In the genomic region with DNA sequence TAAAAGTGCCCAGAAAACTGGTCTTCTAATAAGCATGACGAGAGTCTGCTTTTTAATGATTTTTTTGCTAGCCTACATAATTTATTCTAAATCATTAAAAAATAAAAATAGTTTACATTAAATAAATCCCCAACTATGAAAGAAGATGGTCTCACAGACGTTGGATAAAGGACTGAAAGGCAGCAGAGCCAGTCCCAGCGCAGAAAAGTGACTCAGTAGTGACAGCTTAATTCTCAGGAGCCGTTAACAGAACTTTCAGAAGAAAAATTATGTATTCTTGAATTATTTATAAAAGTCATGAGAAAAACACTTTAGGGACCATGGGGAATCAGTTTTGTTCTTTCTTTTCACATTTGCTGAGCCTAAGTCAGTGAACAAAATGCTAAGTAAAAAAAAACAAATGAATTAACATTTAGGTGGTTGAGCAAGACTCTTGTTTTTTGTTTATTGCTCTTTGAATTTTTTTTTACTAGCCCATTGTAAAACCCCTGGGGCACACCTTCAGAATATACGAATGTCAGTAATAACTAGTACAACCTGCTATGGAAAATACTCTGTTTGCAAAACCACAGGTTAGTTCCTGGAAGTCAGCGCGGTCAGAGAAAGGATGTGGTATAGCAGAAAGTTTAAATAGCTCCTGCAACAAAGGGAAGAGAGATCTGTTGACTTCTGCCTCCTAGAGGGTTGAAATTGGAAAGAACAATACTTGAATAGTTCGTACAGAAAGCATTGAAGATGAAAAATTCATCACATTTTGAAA, we compare ENCODE assay signal across 1 cellular context.
TF ChIP-seq lines count a peak whose summit lies in the region.

No MANE protein-coding gene starts in this region.

TF ChIP-seq in WTC11, 78 proteins besides CTCF, POLR2A, EP300 and RAD21 (continued from another document):
- TF ChIP-seq, protein P1, sequence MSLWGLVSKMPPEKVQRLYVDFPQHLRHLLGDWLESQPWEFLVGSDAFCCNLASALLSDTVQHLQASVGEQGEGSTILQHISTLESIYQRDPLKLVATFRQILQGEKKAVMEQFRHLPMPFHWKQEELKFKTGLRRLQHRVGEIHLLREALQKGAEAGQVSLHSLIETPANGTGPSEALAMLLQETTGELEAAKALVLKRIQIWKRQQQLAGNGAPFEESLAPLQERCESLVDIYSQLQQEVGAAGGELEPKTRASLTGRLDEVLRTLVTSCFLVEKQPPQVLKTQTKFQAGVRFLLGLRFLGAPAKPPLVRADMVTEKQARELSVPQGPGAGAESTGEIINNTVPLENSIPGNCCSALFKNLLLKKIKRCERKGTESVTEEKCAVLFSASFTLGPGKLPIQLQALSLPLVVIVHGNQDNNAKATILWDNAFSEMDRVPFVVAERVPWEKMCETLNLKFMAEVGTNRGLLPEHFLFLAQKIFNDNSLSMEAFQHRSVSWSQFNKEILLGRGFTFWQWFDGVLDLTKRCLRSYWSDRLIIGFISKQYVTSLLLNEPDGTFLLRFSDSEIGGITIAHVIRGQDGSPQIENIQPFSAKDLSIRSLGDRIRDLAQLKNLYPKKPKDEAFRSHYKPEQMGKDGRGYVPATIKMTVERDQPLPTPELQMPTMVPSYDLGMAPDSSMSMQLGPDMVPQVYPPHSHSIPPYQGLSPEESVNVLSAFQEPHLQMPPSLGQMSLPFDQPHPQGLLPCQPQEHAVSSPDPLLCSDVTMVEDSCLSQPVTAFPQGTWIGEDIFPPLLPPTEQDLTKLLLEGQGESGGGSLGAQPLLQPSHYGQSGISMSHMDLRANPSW (CRISPR knock-in tag; conservative IDR thresholded peaks at IDR 0.05; ENCODE audit: low read depth): no peak
- TF ChIP-seq NR2C2 (CRISPR knock-in tag; IDR thresholded peaks at IDR 0.05): no peak
